In genomic region chr5:153969563-153969895, GRCh38 we compare ENCODE assay signal across 16 cellular contexts.
"Had no signal": no experiment of that assay in that cellular context is flagged by ENCODE, and none has a peak within 500 bp of the region (broad histone marks: within the 10 kb centered on the region; RNA-seq: fewer than 3 reads in every experiment).

No MANE protein-coding gene starts in this region.

- H3K36me3 ChIP-seq: prostate gland, tibial artery, uterus had no signal

- H3K9me3 Mint-ChIP-seq: activated naive CD4-positive, alpha-beta T cell treated with anti-CD3 and anti-CD28 coated beads, Interleukin-2, amount 10 ng/mL, durations not matched to agents 7 days and 5 days; activated T-helper 2 cell treated with anti-CD3 and anti-CD28 coated beads, Interferon-gamma antibody, Interleukin-2, Interleukin-4, amounts not matched to agents 10 μg/mL and 5 μg/mL and 100 μg/mL, durations not matched to agents 14 hours and 24 hours and 36 hours; dendritic cell treated with granulocyte-macrophage colony-stimulating factor and Interleukin-4, amounts not matched to agents 40 ng/mL and 50 ng/mL, for 4 days had no signal

- H3K36me3 Mint-ChIP-seq: activated naive CD4-positive, alpha-beta T cell treated with anti-CD3 and anti-CD28 coated beads, Interleukin-2, amount 10 ng/mL, durations not matched to agents 7 days and 5 days had no signal

- H3K4me3 ChIP-seq: prostate gland, skin epidermis, tibial artery, uterus had no signal

- H3K27me3 ChIP-seq: foreskin keratinocyte, tibial artery, uterus had no signal

- DNase-seq: activated CD4-positive, alpha-beta T cell treated with anti-CD3 and anti-CD28 coated beads, Interleukin-2, amount 50 U/mL, for 48 hours; activated naive CD4-positive, alpha-beta T cell treated with anti-CD3 and anti-CD28 coated beads, Interleukin-2, amount 10 ng/mL, durations not matched to agents 7 days and 5 days; effector memory CD4-positive, alpha-beta T cell; foreskin keratinocyte; glutamatergic neuron; immature natural killer cell; right cardiac atrium; stimulated activated CD4-positive, alpha-beta T cell treated with anti-CD3 and anti-CD28 coated beads, Interleukin-15, amount 100 ng/mL, for 24 hours; stimulated activated CD4-positive, alpha-beta T cell treated with anti-CD3 and anti-CD28 coated beads, Interleukin-4, amount 100 ng/mL, for 1 hour; stimulated activated naive CD4-positive, alpha-beta T cell; tibial artery; uterus had no signal

- H3K4me1 Mint-ChIP-seq: activated naive CD4-positive, alpha-beta T cell treated with anti-CD3 and anti-CD28 coated beads, Interleukin-2, amount 10 ng/mL, durations not matched to agents 7 days and 5 days had no signal

- H3K9me3 ChIP-seq: prostate gland, tibial artery, uterus had no signal

- ATAC-seq: foreskin keratinocyte, right cardiac atrium had no signal

- H3K27ac Mint-ChIP-seq: activated naive CD4-positive, alpha-beta T cell treated with anti-CD3 and anti-CD28 coated beads, Interleukin-2, amount 10 ng/mL, durations not matched to agents 7 days and 5 days; activated T-helper 2 cell treated with anti-CD3 and anti-CD28 coated beads, Interferon-gamma antibody, Interleukin-2, Interleukin-4, amounts not matched to agents 10 μg/mL and 5 μg/mL and 100 μg/mL, durations not matched to agents 14 hours and 24 hours and 36 hours; dendritic cell treated with granulocyte-macrophage colony-stimulating factor and Interleukin-4, amounts not matched to agents 40 ng/mL and 50 ng/mL, for 4 days had no signal

- H3K4me3 Mint-ChIP-seq: activated naive CD4-positive, alpha-beta T cell treated with anti-CD3 and anti-CD28 coated beads, Interleukin-2, amount 10 ng/mL, durations not matched to agents 7 days and 5 days; dendritic cell treated with granulocyte-macrophage colony-stimulating factor and Interleukin-4, amounts not matched to agents 40 ng/mL and 50 ng/mL, for 4 days; immature natural killer cell had no signal

- H3K27me3 Mint-ChIP-seq: dendritic cell treated with granulocyte-macrophage colony-stimulating factor and Interleukin-4, amounts not matched to agents 40 ng/mL and 50 ng/mL, for 4 days had no signal
